8 cellular contexts compared by ENCODE assay signal in genomic region chr3:183447206-183448001, GRCh38. TPM values are rescaled to one million over a fixed set of nuclear protein-coding genes. Genes with fewer than 3 reads are reported as not detected.
DNase-seq lines count a peak whose midpoint lies in the region; ATAC-seq and TF ChIP-seq lines count a peak whose summit lies in the region.

No MANE protein-coding gene starts in this region.

- H3K79me2 ChIP-seq in OCI-LY7 (ENCODE audit: insufficient read depth, low read depth, low read length), result no peaks in the 10 kb centered on the region

- H2AFZ ChIP-seq in OCI-LY7 (ENCODE audit: low read length), result peak overlapping the region; percentile 94

- no peaks in the 10 kb centered on the region for H3K27me3 Mint-ChIP-seq in CD4-positive, CD25-positive, alpha-beta regulatory T cell

- peaks cover 10% of the 10 kb centered on the region for H3K36me3 Mint-ChIP-seq in CD4-positive, CD25-positive, alpha-beta regulatory T cell

- peaks cover 8 to 27% (median 18%) of the 10 kb centered on the region in 4 donors for H3K4me1 Mint-ChIP-seq in CD4-positive, CD25-positive, alpha-beta regulatory T cell

- peaks cover 4% of the 10 kb centered on the region for H3K36me3 ChIP-seq in CD4-positive, CD25-positive, alpha-beta regulatory T cell (ENCODE audit: control insufficient read depth, insufficient read depth, low read length)
- H3K36me3 ChIP-seq in OCI-LY7 (ENCODE audit: insufficient read depth, low read length) (no peaks in the 10 kb centered on the region), mucosa of descending colon (ENCODE audit: low read depth) (no peaks in the 10 kb centered on the region)

- peak overlapping the region; percentile 19 for H3K27ac ChIP-seq in CD4-positive, CD25-positive, alpha-beta regulatory T cell (ENCODE audit: insufficient read depth, low read length, poor library complexity, severe bottlenecking)
- H3K27ac ChIP-seq in OCI-LY7 (ENCODE audit: low read depth, low read length, poor library complexity, severe bottlenecking), result no peak overlapping the region

- BruUV-seq in OCI-LY7 (replicated peaks; lab: Mats Ljungman, UMichigan), result no TSS peak

- peak; percentile 30; the same call in 1 of the 2 replicates for TF ChIP-seq CTCF in OCI-LY7 (conservative IDR thresholded peaks at IDR 0.05; ENCODE audit: low read length)
- no peak for TF ChIP-seq CTCF in epithelial cell of proximal tubule (conservative IDR thresholded peaks at IDR 0.05; ENCODE audit: low read depth, low read length)
- TF ChIP-seq CTCF in mucosa of descending colon (IDR thresholded peaks at IDR 0.05), result no peak

- H3K9me3 ChIP-seq in CD4-positive, CD25-positive, alpha-beta regulatory T cell (ENCODE audit: control insufficient read depth in 2 of 2, low read length in 2 of 2), result peaks cover 19 to 20% of the 10 kb centered on the region in 2 experiments
- H3K9me3 ChIP-seq in OCI-LY7 (ENCODE audit: low read length), result peaks cover 26% of the 10 kb centered on the region
- H3K9me3 ChIP-seq in mucosa of descending colon, result peaks cover 14% of the 10 kb centered on the region

- peak; percentile 77 to 81 for ATAC-seq in CD4-positive, CD25-positive, alpha-beta regulatory T cell (ENCODE audit: low read depth in 2 of 2)
- ATAC-seq in GM21360 (IDR thresholded peaks at IDR 0.05; ENCODE audit: unreplicated experiment), result peak; percentile 88
- ATAC-seq in mucosa of descending colon, result peak; percentile 95

- intact Hi-C loops in OCI-LY7 (cut with micrococcal nuclease; ENCODE audit: unreplicated experiment), result no loop called here
- intact Hi-C loops in mucosa of descending colon (cut with DNase I, micrococcal nuclease), result no loop called here

- H3K4me3 Mint-ChIP-seq in CD4-positive, CD25-positive, alpha-beta regulatory T cell, result peak overlapping the region; percentile 91 to 99 (median 95)

- H3K27ac Mint-ChIP-seq in CD4-positive, CD25-positive, alpha-beta regulatory T cell, result peak overlapping the region; percentile 74 to 93 (median 89)

- CTCF ChIA-PET in OCI-LY7 (lab: Charles Lee; ENCODE audit: unreplicated experiment), result no interaction called here

- H3K4me3 ChIP-seq in CD4-positive, CD25-positive, alpha-beta regulatory T cell (ENCODE audit: low read depth, low read length), result peak overlapping the region; percentile 87
- H3K4me3 ChIP-seq in OCI-LY7 (ENCODE audit: low read depth, low read length, poor library complexity, severe bottlenecking) (peak overlapping the region; percentile 73), epithelial cell of proximal tubule (ENCODE audit: low read depth, low read length) (peak overlapping the region; percentile 85), mucosa of descending colon (peak overlapping the region; percentile 29)

- H3K4me1 ChIP-seq in CD4-positive, CD25-positive, alpha-beta regulatory T cell (ENCODE audit: control insufficient read depth, insufficient read depth, low read length, poor library complexity, severe bottlenecking), result peaks cover 19% of the 10 kb centered on the region
- H3K4me1 ChIP-seq in OCI-LY7 (ENCODE audit: insufficient read depth, low read length, poor library complexity, severe bottlenecking), result peaks cover 8% of the 10 kb centered on the region
- peaks cover 10% of the 10 kb centered on the region for H3K4me1 ChIP-seq in mucosa of descending colon (ENCODE audit: low read depth)

- H3K9me3 Mint-ChIP-seq in CD4-positive, CD25-positive, alpha-beta regulatory T cell, result peaks cover 0 to 14% (median 9%) of the 10 kb centered on the region in 7 donors

- no peaks in the 10 kb centered on the region for H3K9me2 ChIP-seq in OCI-LY7 (ENCODE audit: insufficient read depth, low read length)

- H3K4me2 ChIP-seq in OCI-LY7 (ENCODE audit: low read length), result peak overlapping the region; percentile 89

- POLR2A ChIA-PET in OCI-LY7 (lab: Charles Lee), result interaction anchor here (0.5 to 1.0 kb wide), 8 partner anchors 8 to 1801 kb away, joined by 3 to 5 read pairs (median 3); partner anchors contain the start of gene MCF2L2

- no peaks in the 10 kb centered on the region for H4K20me1 ChIP-seq in OCI-LY7 (ENCODE audit: insufficient read depth, low read length)

- H3K27me3 ChIP-seq in CD4-positive, CD25-positive, alpha-beta regulatory T cell (ENCODE audit: control insufficient read depth, insufficient read depth, low read length), result no peaks in the 10 kb centered on the region

- DNase-seq in CD4-positive, CD25-positive, alpha-beta regulatory T cell, result peak; percentile 49 to 83 (median 55)
- DNase-seq in HuH-7.5 (ENCODE audit: low spot score) (peak; percentile 68), OCI-LY7 (ENCODE audit: low spot score) (peak; percentile 71), activated T-cell treated with anti-CD3 and anti-CD28 coated beads for 4 hours (peak; percentile 56), epithelial cell of proximal tubule (ENCODE audit: low read depth) (peak; percentile 35), mucosa of descending colon (peak; percentile 82 to 85 (median 84))
- DNase-seq in stimulated activated CD8-positive, alpha-beta memory T cell treated with anti-CD3 and anti-CD28 coated beads, Interleukin-2, amount 100 ng/mL, for 48 hours (ENCODE audit: low read depth in 2 of 2), result peak; percentile 69 to 79

RNA-seq across cellular contexts. Expression of gene MCF2L2, which starts 19.0 kb away (rescaled TPM):
- total RNA-seq in CD4-positive, CD25-positive, alpha-beta regulatory T cell, result 20.7 TPM
- polyA plus RNA-seq in CD4-positive, CD25-positive, alpha-beta regulatory T cell, result 1 to 10 TPM; 2.1 to 4.4 (median 3.3) TPM
- total RNA-seq in OCI-LY7 (2014; rRNA removed; shearing (Covaris generic)), result 4.9 and 6.6 TPM in 2 replicates
- total RNA-seq in OCI-LY7 (2022), result 8.0 and 8.1 TPM in 2 replicates
- total RNA-seq in epithelial cell of proximal tubule, result 0.58 and 0.87 TPM in 2 replicates
- total RNA-seq in mucosa of descending colon, result 1 to 10 TPM in 2 of 3 donors, under 1 TPM in 1; 0.84 to 2.7 (median 1.1) TPM

Comparison
In these comparisons a context has a peak if more than half of its experiments do, and no peak if none do; other contexts are left out.
1. H3K4me3 ChIP-seq: peak in every context shown above with its lines; median percentile 87 in CD4-positive, CD25-positive, alpha-beta regulatory T cell; 85 in epithelial cell of proximal tubule; 73 in OCI-LY7; 29 in mucosa of descending colon.